In genomic region chr15:52783191-52783829, GRCh38 we compare ENCODE assay signal across 13 cellular contexts. TPM values are rescaled to one million over a fixed set of nuclear protein-coding genes. Genes with fewer than 3 reads are reported as not detected.
DNase-seq lines count a peak whose midpoint lies in the region; ATAC-seq, FAIRE-seq and TF ChIP-seq lines count a peak whose summit lies in the region.
"Had no signal": no experiment of that assay in that cellular context is flagged by ENCODE, and none has a peak within 500 bp of the region (broad histone marks: within the 10 kb centered on the region; RNA-seq: fewer than 3 reads in every experiment).

No MANE protein-coding gene starts in this region.

- H4K8ac ChIP-seq in H9 (replicated peaks; ENCODE audit: insufficient read length, low read depth, low read length), result no peak overlapping the region

- H3K4me3 ChIP-seq in A549 (no peak overlapping the region), endodermal cell (ENCODE audit: low read length) (peak overlapping the region; percentile 76), mesodermal cell (ENCODE audit: extremely low read depth, insufficient read depth, low read length, poor library complexity, severe bottlenecking) (peak overlapping the region; percentile 8)

- H3K36me3 ChIP-seq in endodermal cell (ENCODE audit: control insufficient read depth, insufficient read depth, low read length), result no peaks in the 10 kb centered on the region
- no peaks in the 10 kb centered on the region for H3K36me3 ChIP-seq in mesodermal cell (ENCODE audit: control insufficient read depth, insufficient read depth, low read length)
- H3K36me3 ChIP-seq: neutrophil had no signal

- POLR2A ChIA-PET in A549 (lab: Yijun Ruan, JAX), result no interaction called here

- H4K91ac ChIP-seq in H9 (ENCODE audit: insufficient read length, low read depth, low read length), result no peak overlapping the region

- no peak overlapping the region for H2BK5ac ChIP-seq in H9 (ENCODE audit: insufficient read length, low read length)

- no peak overlapping the region for H2BK120ac ChIP-seq in H9 (ENCODE audit: low read depth, low read length, poor library complexity, severe bottlenecking)

- no peak overlapping the region for H3K23ac ChIP-seq in H9 (ENCODE audit: insufficient read length, low read depth, low read length)

- no peak overlapping the region for H2BK20ac ChIP-seq in H9 (ENCODE audit: low read depth, low read length, poor library complexity, severe bottlenecking)

- no peak overlapping the region for H2BK15ac ChIP-seq in H9 (ENCODE audit: low read depth, low read length)

- H3K36me3 Mint-ChIP-seq in H9 (ENCODE audit: insufficient read depth in 1 of 3, low read depth in 3 of 3), result peaks cover 0 to 10% (median 0%) of the 10 kb centered on the region in 3 experiments; a peak in 2 of 7 replicates
- H3K36me3 Mint-ChIP-seq in endodermal cell (ENCODE audit: low read depth), result no peaks in the 10 kb centered on the region
- peaks cover 4% of the 10 kb centered on the region for H3K36me3 Mint-ChIP-seq in Calu3 (ENCODE audit: insufficient read depth, unreplicated experiment)
- H3K36me3 Mint-ChIP-seq: activated naive CD8-positive, alpha-beta T cell treated with anti-CD3 and anti-CD28 coated beads, Interleukin-2, amount 10 ng/mL, durations not matched to agents 7 days and 5 days had no signal

- no peaks in the 10 kb centered on the region for H3K79me1 ChIP-seq in H9 (ENCODE audit: insufficient read depth, low read depth, low read length, poor library complexity, severe bottlenecking)

- no TSS peak for BruUV-seq in Calu3 (replicated peaks; lab: Mats Ljungman, UMichigan)

- no peak overlapping the region for H4K5ac ChIP-seq in H9 (ENCODE audit: insufficient read length, low read depth, low read length)

- ATAC-seq in A549 (no peak), HG02981 (IDR thresholded peaks at IDR 0.05; ENCODE audit: unreplicated experiment) (no peak)

- no peaks in the 10 kb centered on the region for H3K9me3 ChIP-seq in A549
- H3K9me3 ChIP-seq in H9 (ENCODE audit: control insufficient read depth, low read depth, low read length), result no peaks in the 10 kb centered on the region
- no peaks in the 10 kb centered on the region for H3K9me3 ChIP-seq in endodermal cell (ENCODE audit: control insufficient read depth, low read length)
- no peaks in the 10 kb centered on the region for H3K9me3 ChIP-seq in mesodermal cell (ENCODE audit: control insufficient read depth, low read length)
- H3K9me3 ChIP-seq: neutrophil had no signal

- DNase-seq in A549 (ENCODE audit: low read depth in 1 of 2, low spot score in 1 of 2), result no peak
- DNase-seq in H9, result peak; percentile 91
- peak; percentile 90 for DNase-seq in endodermal cell
- no peak for DNase-seq in GM10266 (ENCODE audit: extremely low spot score)
- DNase-seq in NCI-H526 (lab: John Stamatoyannopoulos, UW), result no peak
- no peak for DNase-seq in Calu3
- DNase-seq: activated CD4-positive, CD25-positive, alpha-beta regulatory T cell treated with anti-CD3 and anti-CD28 coated beads, Interleukin-2, amount 50 U/mL, for 72 hours; AML-193; effector memory CD4-positive, alpha-beta T cell had no signal

- no peak overlapping the region for H3K18ac ChIP-seq in H9 (ENCODE audit: insufficient read length, low read depth, low read length)

- WGBS in A549 (ENCODE audit: missing lambda C conversion rate), result 81% methylated on average over 34 of the region's 34 CpGs
- WGBS in H9 (ENCODE audit: extremely low coverage, insufficient read length, low lambda C conversion rate), result no CpG with 5 or more reads among the region's 34 CpGs
- 12 to 22% methylated on average over 20 to 34 of the region's 34 CpGs for WGBS in endodermal cell (ENCODE audit: insufficient coverage in 1 of 2, insufficient read length in 1 of 2), 2 experiments
- WGBS in mesodermal cell (ENCODE audit: insufficient coverage in 2 of 2), 2 experiments, result 12 to 14% methylated on average over 21 to 28 of the region's 34 CpGs

- no peak overlapping the region for H2AFZ ChIP-seq in H9 (ENCODE audit: low read length)

- FAIRE-seq in A549 (lab: Jason Lieb, UNC), result no peak

- no peaks in the 10 kb centered on the region for H3K79me2 ChIP-seq in H9 (ENCODE audit: insufficient read depth, low read length)

- H3K4me2 ChIP-seq in A549 (peak overlapping the region; percentile 14; the same call in 1 of the 3 replicates), H9 (ENCODE audit: insufficient read depth, insufficient read length, low read length) (peak overlapping the region; percentile 68)

- no peak overlapping the region for H3K14ac ChIP-seq in H9 (ENCODE audit: insufficient read depth, low read length)

- no peak overlapping the region for H3K27ac Mint-ChIP-seq in H9
- no peak overlapping the region for H3K27ac Mint-ChIP-seq in endodermal cell
- no peak overlapping the region for H3K27ac Mint-ChIP-seq in Calu3 (ENCODE audit: unreplicated experiment)
- H3K27ac Mint-ChIP-seq: activated naive CD8-positive, alpha-beta T cell treated with anti-CD3 and anti-CD28 coated beads, Interleukin-2, amount 10 ng/mL, durations not matched to agents 7 days and 5 days had no signal

- H4K20me1 ChIP-seq in H9 (ENCODE audit: control insufficient read depth, insufficient read depth, insufficient read length), result no peaks in the 10 kb centered on the region

- no peaks in the 10 kb centered on the region for H3K9me3 Mint-ChIP-seq in H9
- H3K9me3 Mint-ChIP-seq in endodermal cell, result no peaks in the 10 kb centered on the region
- no peaks in the 10 kb centered on the region for H3K9me3 Mint-ChIP-seq in Calu3 (ENCODE audit: low read depth, unreplicated experiment)
- H3K9me3 Mint-ChIP-seq: activated naive CD8-positive, alpha-beta T cell treated with anti-CD3 and anti-CD28 coated beads, Interleukin-2, amount 10 ng/mL, durations not matched to agents 7 days and 5 days had no signal

- H3K27me3 Mint-ChIP-seq in H9 (ENCODE audit: low read depth) (peaks cover 50% of the 10 kb centered on the region), endodermal cell (ENCODE audit: insufficient read depth) (peaks cover 74% of the 10 kb centered on the region), Calu3 (ENCODE audit: unreplicated experiment) (peaks cover 40% of the 10 kb centered on the region)

- CTCF ChIA-PET in A549 (lab: Yijun Ruan, JAX) (interaction anchor here (0.6 to 1.5 kb wide), 15 partner anchors 9 to 422 kb away, joined by 3 to 11 read pairs (median 4); no protein-coding TSS in a partner anchor), Calu3 (lab: Charles Lee) (interaction anchor here (0.6 to 1.1 kb wide), 2 partner anchors 11 to 121 kb away, joined by 3 to 4 read pairs; no protein-coding TSS in a partner anchor)

- H3K9ac ChIP-seq in H9 (ENCODE audit: extremely low read depth, insufficient read length, low read length) (no peak overlapping the region), endodermal cell (ENCODE audit: extremely low read depth, low read length, poor library complexity, severe bottlenecking) (no peak overlapping the region)

- H3K4me1 ChIP-seq in A549 (peaks cover 7% of the 10 kb centered on the region; the same call in 2 of the 3 replicates), H9 (ENCODE audit: insufficient read depth, low read length) (peaks cover 7% of the 10 kb centered on the region; the same call in 1 of the 2 replicates), endodermal cell (ENCODE audit: control insufficient read depth, insufficient read depth, low read length) (peaks cover 18% of the 10 kb centered on the region), mesodermal cell (ENCODE audit: control insufficient read depth, insufficient read depth, low read length, poor library complexity, severe bottlenecking) (peaks cover 11% of the 10 kb centered on the region)

- H3K4me3 Mint-ChIP-seq in H9, result peak overlapping the region; percentile 65 to 84
- peak overlapping the region; percentile 63 for H3K4me3 Mint-ChIP-seq in endodermal cell
- H3K4me3 Mint-ChIP-seq in Calu3 (ENCODE audit: low read depth, unreplicated experiment), result no peak overlapping the region
- H3K4me3 Mint-ChIP-seq: activated naive CD8-positive, alpha-beta T cell treated with anti-CD3 and anti-CD28 coated beads, Interleukin-2, amount 10 ng/mL, durations not matched to agents 7 days and 5 days had no signal

- no peak overlapping the region for H3K27ac ChIP-seq in A549
- no peak overlapping the region for H3K27ac ChIP-seq in H9 (ENCODE audit: insufficient read length, low read depth, low read length)
- H3K27ac ChIP-seq in endodermal cell (ENCODE audit: low read depth, low read length), result peak overlapping the region; percentile 77
- H3K27ac ChIP-seq in mesodermal cell (ENCODE audit: low read depth, low read length, severe bottlenecking), result no peak overlapping the region
- H3K27ac ChIP-seq: neutrophil had no signal

- H2AK5ac ChIP-seq in H9 (ENCODE audit: insufficient read length, low read length), result no peak overlapping the region

- intact Hi-C loops in Calu3 (cut with micrococcal nuclease; ENCODE audit: unreplicated experiment), result loop anchor here (5.0 to 10.0 kb wide), 3 partner anchors 539 to 671 kb away; no protein-coding TSS in a partner anchor

- H3K56ac ChIP-seq in H9 (ENCODE audit: insufficient read length, low read depth, low read length), result no peak overlapping the region

- no peak overlapping the region for H3T11ph ChIP-seq in H9 (ENCODE audit: low read length)

- TF ChIP-seq POLR2A in A549 (IDR thresholded peaks at IDR 0.05; ENCODE audit: low read length), result no peak

- peaks cover 35% of the 10 kb centered on the region for H3K23me2 ChIP-seq in H9 (ENCODE audit: insufficient read length, low read depth, low read length, poor library complexity, severe bottlenecking)

- H3K4me1 Mint-ChIP-seq in H9 (peaks cover 60 to 68% of the 10 kb centered on the region in 2 experiments), endodermal cell (peaks cover 41% of the 10 kb centered on the region), Calu3 (ENCODE audit: low read depth, unreplicated experiment) (peaks cover 7% of the 10 kb centered on the region)

- TF ChIP-seq CTCF in A549 (IDR thresholded peaks at IDR 0.05) (no peak), H9 (conservative IDR thresholded peaks at IDR 0.05) (no peak), endodermal cell (conservative IDR thresholded peaks at IDR 0.05) (no peak), GM10266 (IDR thresholded peaks at IDR 0.05; ENCODE audit: control insufficient read depth, insufficient read depth, low read depth, missing control alignments) (no peak), Calu3 (IDR thresholded peaks at IDR 0.05; ENCODE audit: unreplicated experiment) (no peak)

- no peak for TF ChIP-seq EP300 in A549 (IDR thresholded peaks at IDR 0.05)

- H2BK12ac ChIP-seq in H9 (ENCODE audit: insufficient read length, low read depth, low read length), result no peak overlapping the region

- H3K27me3 ChIP-seq in H9 (ENCODE audit: insufficient read depth, low read length) (peaks cover 41% of the 10 kb centered on the region), endodermal cell (ENCODE audit: control insufficient read depth, insufficient read depth, low read length, poor library complexity, severe bottlenecking) (peaks cover 77% of the 10 kb centered on the region)

- H3K4ac ChIP-seq in H9 (ENCODE audit: low read depth, low read length), result no peak overlapping the region

- TF ChIP-seq RAD21 in A549 (conservative IDR thresholded peaks at IDR 0.05 in 1 of 2, IDR thresholded peaks at IDR 0.05 in 1 of 2), result no peak

RNA-seq across cellular contexts. Expression of gene ONECUT1, which starts 6.8 kb away (rescaled TPM):
- 0.05 and 0.25 TPM in 2 replicates for polyA plus RNA-seq in A549 (2011; rRNA removed)
- 0.05 and 0.11 TPM in 2 replicates for polyA plus RNA-seq in A549 (2012; cell fraction: cytosol; rRNA removed)
- 0.07 and 0.09 TPM in 2 replicates for polyA plus RNA-seq in A549 (2012; cell fraction: nucleus; rRNA removed)
- polyA plus RNA-seq in A549 (2017; fragmentation: RNase III; extraction: RNeasy Plus Mini Kit Qiagen cat#74134 plus additional on column Dnase treatment), result 0.36 to 0.42 TPM (median 0.37 TPM) in 3 replicates
- 0.68 and 0.74 TPM in 2 replicates for polyA minus RNA-seq in A549 (2011; rRNA and poly(A)+ RNA removed)
- total RNA-seq in H9 (2021), result 14.0 and 14.1 TPM in 2 replicates
- 1 to 10 TPM; 1.8 to 5.3 TPM for total RNA-seq in endodermal cell
- polyA plus RNA-seq in endodermal cell (2013, experiment 1 of 2), result 5.6 TPM
- 4.6 TPM for polyA plus RNA-seq in endodermal cell (2013, experiment 2 of 2)
- polyA plus RNA-seq in mesodermal cell (2013, experiment 1 of 2), result 1.8 TPM
- polyA plus RNA-seq in mesodermal cell (2013, experiment 2 of 2), result 0.61 TPM
- total RNA-seq in Calu3 (2022), result 0.91 and 1.1 TPM in 2 replicates
- total RNA-seq: activated naive CD8-positive, alpha-beta T cell treated with anti-CD3 and anti-CD28 coated beads, Interleukin-2, amount 10 ng/mL, durations not matched to agents 7 days and 5 days had no signal

Comparison
In these comparisons a context has a peak if more than half of its experiments do, and no peak if none do; other contexts are left out.
1. DNase-seq: peak in H9 (single experiment) and endodermal cell (single experiment); none in A549 (0 of 2), GM10266 (single experiment), NCI-H526 (0 of 2) and Calu3 (single experiment).